Comparison of ENCODE assay signal across 1 cellular context in the genomic region with DNA sequence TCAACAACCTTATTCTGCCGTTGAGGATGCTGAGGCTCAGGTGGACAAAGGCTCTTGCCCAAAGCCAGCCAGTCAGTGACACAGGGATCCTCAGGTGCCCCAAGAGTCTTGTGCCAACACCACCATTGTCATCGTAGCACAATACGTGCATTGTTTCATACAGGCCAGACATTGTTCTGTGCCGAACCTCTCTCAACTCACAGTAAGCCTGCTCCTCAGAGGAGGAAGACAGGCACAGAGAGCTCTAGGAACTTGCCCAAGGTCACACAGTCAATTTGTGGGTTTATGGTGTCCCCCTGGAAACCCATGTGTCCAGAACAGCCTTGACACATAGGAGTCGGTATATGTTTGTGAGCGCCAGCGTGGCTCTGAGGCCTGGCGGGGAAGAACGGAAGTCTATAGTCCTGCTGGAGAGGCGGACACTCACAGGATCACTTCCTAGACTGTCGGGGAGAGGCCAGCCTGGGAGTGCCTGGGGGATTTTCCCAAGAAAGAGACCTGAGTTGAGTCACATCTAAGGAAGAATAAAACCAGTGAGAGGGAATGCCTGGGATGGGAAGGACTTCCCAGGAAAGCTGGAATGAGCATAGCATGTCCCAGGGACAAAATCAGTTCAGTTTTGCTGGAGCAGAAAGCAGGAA.
A peak's percentile ranks its signal among the peaks of the same experiment; 100 is the strongest.
TF ChIP-seq lines count a peak whose summit lies in the region.

No MANE protein-coding gene starts in this region.

TF ChIP-seq in HepG2, 621 proteins besides CTCF, POLR2A, EP300 and RAD21:
- TF ChIP-seq POLR2G (IDR thresholded peaks at IDR 0.05; ENCODE audit: low read depth, low read length) (no peak), GTF3A (CRISPR knock-in tag; conservative IDR thresholded peaks at IDR 0.05) (no peak), KDM2A (CRISPR knock-in tag; IDR thresholded peaks at IDR 0.05; ENCODE audit: borderline replicate concordance, low read depth) (0 out of 2 replicates have a peak, but pooled peaks have one; percentile 24), RCOR2 (CRISPR knock-in tag; IDR thresholded peaks at IDR 0.05) (peak; percentile 18; the same call in 1 of the 2 replicates), ZNF768 (CRISPR knock-in tag; IDR thresholded peaks at IDR 0.05) (peak; percentile 93), BHLHE40 (IDR thresholded peaks at IDR 0.05; ENCODE audit: low read length) (peak; percentile 18; the same call in 1 of the 2 replicates), ARNTL (CRISPR knock-in tag; IDR thresholded peaks at IDR 0.05) (no peak), ZMYM3 (CRISPR knock-in tag; IDR thresholded peaks at IDR 0.05) (peak; percentile 60), RNF2 (conservative IDR thresholded peaks at IDR 0.05; ENCODE audit: low read depth) (no peak), ZNF121 (CRISPR knock-in tag; IDR thresholded peaks at IDR 0.05) (no peak), ZNF33A (CRISPR knock-in tag; IDR thresholded peaks at IDR 0.05; ENCODE audit: borderline replicate concordance) (no peak), ATM (IDR thresholded peaks at IDR 0.05; ENCODE audit: borderline replicate concordance) (no peak), SOX6 (IDR thresholded peaks at IDR 0.05) (no peak), SOX6 (CRISPR knock-in tag; IDR thresholded peaks at IDR 0.05) (peak; percentile 72), GABPB1 (CRISPR knock-in tag; IDR thresholded peaks at IDR 0.05) (peak; percentile 28; the same call in 1 of the 2 replicates), ZNF33B (CRISPR knock-in tag; IDR thresholded peaks at IDR 0.05) (no peak), AGO2 (optimal IDR thresholded peaks at IDR 0.05; ENCODE audit: low read depth, low read length) (no peak), ZNF20 (CRISPR knock-in tag; IDR thresholded peaks at IDR 0.05) (no peak), KAT8 (CRISPR knock-in tag; IDR thresholded peaks at IDR 0.05) (peak; percentile 60), TBL1XR1 (IDR thresholded peaks at IDR 0.05; ENCODE audit: borderline replicate concordance, low read length, partially characterized antibody) (no peak), RBFOX2 (IDR thresholded peaks at IDR 0.05; ENCODE audit: low read depth, low read length) (no peak), ETV5 (CRISPR knock-in tag; IDR thresholded peaks at IDR 0.05; ENCODE audit: borderline replicate concordance) (peak; percentile 65; the same call in 1 of the 2 replicates), ZMYM2 (CRISPR knock-in tag; IDR thresholded peaks at IDR 0.05) (no peak), SAP130 (CRISPR knock-in tag; IDR thresholded peaks at IDR 0.05; ENCODE audit: low read depth) (peak; percentile 45), KDM5B (CRISPR knock-in tag; IDR thresholded peaks at IDR 0.05; ENCODE audit: borderline replicate concordance) (0 out of 2 replicates have a peak, but pooled peaks have one; percentile 23), SKI (IDR thresholded peaks at IDR 0.05; ENCODE audit: partially characterized antibody) (no peak), ZNF570 (CRISPR knock-in tag; IDR thresholded peaks at IDR 0.05; ENCODE audit: borderline replicate concordance) (no peak), ELF3 (CRISPR knock-in tag; IDR thresholded peaks at IDR 0.05) (peak; percentile 41; the same call in 1 of the 2 replicates), GABPA (IDR thresholded peaks at IDR 0.05; ENCODE audit: low read depth, low read length) (no peak), GABPA (CRISPR knock-in tag; IDR thresholded peaks at IDR 0.05; ENCODE audit: low read depth) (peak; percentile 27; the same call in 1 of the 2 replicates), AGO1 (IDR thresholded peaks at IDR 0.05; ENCODE audit: low read depth, low read length, poor library complexity, severe bottlenecking) (no peak), HDAC2 (CRISPR knock-in tag; IDR thresholded peaks at IDR 0.05) (peak; percentile 4; the same call in 1 of the 2 replicates), SOX5 (CRISPR knock-in tag; IDR thresholded peaks at IDR 0.05; ENCODE audit: borderline replicate concordance) (peak; percentile 88), SCMH1 (CRISPR knock-in tag; IDR thresholded peaks at IDR 0.05; ENCODE audit: borderline replicate concordance) (no peak), KLF12 (CRISPR knock-in tag; IDR thresholded peaks at IDR 0.05; ENCODE audit: borderline replicate concordance) (no peak), SOX13 (IDR thresholded peaks at IDR 0.05) (peak; percentile 70), SOX13 (CRISPR knock-in tag; conservative IDR thresholded peaks at IDR 0.05 in 1 of 2, IDR thresholded peaks at IDR 0.05 in 1 of 2) (peak in 1 of 2 experiments; percentile 90; a peak in 2 of 4 replicates), ZFX (CRISPR knock-in tag; IDR thresholded peaks at IDR 0.05; ENCODE audit: low read depth) (peak; percentile 50; the same call in 1 of the 2 replicates)
- TF ChIP-seq, protein P1, sequence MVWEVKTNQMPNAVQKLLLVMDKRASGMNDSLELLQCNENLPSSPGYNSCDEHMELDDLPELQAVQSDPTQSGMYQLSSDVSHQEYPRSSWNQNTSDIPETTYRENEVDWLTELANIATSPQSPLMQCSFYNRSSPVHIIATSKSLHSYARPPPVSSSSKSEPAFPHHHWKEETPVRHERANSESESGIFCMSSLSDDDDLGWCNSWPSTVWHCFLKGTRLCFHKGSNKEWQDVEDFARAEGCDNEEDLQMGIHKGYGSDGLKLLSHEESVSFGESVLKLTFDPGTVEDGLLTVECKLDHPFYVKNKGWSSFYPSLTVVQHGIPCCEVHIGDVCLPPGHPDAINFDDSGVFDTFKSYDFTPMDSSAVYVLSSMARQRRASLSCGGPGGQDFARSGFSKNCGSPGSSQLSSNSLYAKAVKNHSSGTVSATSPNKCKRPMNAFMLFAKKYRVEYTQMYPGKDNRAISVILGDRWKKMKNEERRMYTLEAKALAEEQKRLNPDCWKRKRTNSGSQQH (CRISPR knock-in tag; IDR thresholded peaks at IDR 0.05; ENCODE audit: low read depth), result no peak
- TF ChIP-seq, protein P2, sequence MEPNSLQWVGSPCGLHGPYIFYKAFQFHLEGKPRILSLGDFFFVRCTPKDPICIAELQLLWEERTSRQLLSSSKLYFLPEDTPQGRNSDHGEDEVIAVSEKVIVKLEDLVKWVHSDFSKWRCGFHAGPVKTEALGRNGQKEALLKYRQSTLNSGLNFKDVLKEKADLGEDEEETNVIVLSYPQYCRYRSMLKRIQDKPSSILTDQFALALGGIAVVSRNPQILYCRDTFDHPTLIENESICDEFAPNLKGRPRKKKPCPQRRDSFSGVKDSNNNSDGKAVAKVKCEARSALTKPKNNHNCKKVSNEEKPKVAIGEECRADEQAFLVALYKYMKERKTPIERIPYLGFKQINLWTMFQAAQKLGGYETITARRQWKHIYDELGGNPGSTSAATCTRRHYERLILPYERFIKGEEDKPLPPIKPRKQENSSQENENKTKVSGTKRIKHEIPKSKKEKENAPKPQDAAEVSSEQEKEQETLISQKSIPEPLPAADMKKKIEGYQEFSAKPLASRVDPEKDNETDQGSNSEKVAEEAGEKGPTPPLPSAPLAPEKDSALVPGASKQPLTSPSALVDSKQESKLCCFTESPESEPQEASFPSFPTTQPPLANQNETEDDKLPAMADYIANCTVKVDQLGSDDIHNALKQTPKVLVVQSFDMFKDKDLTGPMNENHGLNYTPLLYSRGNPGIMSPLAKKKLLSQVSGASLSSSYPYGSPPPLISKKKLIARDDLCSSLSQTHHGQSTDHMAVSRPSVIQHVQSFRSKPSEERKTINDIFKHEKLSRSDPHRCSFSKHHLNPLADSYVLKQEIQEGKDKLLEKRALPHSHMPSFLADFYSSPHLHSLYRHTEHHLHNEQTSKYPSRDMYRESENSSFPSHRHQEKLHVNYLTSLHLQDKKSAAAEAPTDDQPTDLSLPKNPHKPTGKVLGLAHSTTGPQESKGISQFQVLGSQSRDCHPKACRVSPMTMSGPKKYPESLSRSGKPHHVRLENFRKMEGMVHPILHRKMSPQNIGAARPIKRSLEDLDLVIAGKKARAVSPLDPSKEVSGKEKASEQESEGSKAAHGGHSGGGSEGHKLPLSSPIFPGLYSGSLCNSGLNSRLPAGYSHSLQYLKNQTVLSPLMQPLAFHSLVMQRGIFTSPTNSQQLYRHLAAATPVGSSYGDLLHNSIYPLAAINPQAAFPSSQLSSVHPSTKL (CRISPR knock-in tag; IDR thresholded peaks at IDR 0.05), result peak; percentile 18; the same call in 1 of the 2 replicates
- TF ChIP-seq, protein P3, sequence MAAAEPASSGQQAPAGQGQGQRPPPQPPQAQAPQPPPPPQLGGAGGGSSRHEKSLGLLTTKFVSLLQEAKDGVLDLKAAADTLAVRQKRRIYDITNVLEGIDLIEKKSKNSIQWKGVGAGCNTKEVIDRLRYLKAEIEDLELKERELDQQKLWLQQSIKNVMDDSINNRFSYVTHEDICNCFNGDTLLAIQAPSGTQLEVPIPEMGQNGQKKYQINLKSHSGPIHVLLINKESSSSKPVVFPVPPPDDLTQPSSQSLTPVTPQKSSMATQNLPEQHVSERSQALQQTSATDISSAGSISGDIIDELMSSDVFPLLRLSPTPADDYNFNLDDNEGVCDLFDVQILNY (CRISPR knock-in tag; conservative IDR thresholded peaks at IDR 0.05), result no peak
- TF ChIP-seq, protein P4, sequence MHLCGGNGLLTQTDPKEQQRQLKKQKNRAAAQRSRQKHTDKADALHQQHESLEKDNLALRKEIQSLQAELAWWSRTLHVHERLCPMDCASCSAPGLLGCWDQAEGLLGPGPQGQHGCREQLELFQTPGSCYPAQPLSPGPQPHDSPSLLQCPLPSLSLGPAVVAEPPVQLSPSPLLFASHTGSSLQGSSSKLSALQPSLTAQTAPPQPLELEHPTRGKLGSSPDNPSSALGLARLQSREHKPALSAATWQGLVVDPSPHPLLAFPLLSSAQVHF (CRISPR knock-in tag; IDR thresholded peaks at IDR 0.05), result no peak
- TF ChIP-seq, protein P5, sequence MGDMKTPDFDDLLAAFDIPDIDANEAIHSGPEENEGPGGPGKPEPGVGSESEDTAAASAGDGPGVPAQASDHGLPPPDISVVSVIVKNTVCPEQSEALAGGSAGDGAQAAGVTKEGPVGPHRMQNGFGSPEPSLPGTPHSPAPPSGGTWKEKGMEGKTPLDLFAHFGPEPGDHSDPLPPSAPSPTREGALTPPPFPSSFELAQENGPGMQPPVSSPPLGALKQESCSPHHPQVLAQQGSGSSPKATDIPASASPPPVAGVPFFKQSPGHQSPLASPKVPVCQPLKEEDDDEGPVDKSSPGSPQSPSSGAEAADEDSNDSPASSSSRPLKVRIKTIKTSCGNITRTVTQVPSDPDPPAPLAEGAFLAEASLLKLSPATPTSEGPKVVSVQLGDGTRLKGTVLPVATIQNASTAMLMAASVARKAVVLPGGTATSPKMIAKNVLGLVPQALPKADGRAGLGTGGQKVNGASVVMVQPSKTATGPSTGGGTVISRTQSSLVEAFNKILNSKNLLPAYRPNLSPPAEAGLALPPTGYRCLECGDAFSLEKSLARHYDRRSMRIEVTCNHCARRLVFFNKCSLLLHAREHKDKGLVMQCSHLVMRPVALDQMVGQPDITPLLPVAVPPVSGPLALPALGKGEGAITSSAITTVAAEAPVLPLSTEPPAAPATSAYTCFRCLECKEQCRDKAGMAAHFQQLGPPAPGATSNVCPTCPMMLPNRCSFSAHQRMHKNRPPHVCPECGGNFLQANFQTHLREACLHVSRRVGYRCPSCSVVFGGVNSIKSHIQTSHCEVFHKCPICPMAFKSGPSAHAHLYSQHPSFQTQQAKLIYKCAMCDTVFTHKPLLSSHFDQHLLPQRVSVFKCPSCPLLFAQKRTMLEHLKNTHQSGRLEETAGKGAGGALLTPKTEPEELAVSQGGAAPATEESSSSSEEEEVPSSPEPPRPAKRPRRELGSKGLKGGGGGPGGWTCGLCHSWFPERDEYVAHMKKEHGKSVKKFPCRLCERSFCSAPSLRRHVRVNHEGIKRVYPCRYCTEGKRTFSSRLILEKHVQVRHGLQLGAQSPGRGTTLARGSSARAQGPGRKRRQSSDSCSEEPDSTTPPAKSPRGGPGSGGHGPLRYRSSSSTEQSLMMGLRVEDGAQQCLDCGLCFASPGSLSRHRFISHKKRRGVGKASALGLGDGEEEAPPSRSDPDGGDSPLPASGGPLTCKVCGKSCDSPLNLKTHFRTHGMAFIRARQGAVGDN (CRISPR knock-in tag; IDR thresholded peaks at IDR 0.05), result peak; percentile 35
- TF ChIP-seq, protein P6, sequence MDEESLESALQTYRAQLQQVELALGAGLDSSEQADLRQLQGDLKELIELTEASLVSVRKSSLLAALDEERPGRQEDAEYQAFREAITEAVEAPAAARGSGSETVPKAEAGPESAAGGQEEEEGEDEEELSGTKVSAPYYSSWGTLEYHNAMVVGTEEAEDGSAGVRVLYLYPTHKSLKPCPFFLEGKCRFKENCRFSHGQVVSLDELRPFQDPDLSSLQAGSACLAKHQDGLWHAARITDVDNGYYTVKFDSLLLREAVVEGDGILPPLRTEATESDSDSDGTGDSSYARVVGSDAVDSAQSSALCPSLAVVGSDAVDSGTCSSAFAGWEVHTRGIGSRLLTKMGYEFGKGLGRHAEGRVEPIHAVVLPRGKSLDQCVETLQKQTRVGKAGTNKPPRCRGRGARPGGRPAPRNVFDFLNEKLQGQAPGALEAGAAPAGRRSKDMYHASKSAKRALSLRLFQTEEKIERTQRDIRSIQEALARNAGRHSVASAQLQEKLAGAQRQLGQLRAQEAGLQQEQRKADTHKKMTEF (CRISPR knock-in tag; IDR thresholded peaks at IDR 0.05), result peak; percentile 44; the same call in 1 of the 2 replicates
- TF ChIP-seq, protein P7, sequence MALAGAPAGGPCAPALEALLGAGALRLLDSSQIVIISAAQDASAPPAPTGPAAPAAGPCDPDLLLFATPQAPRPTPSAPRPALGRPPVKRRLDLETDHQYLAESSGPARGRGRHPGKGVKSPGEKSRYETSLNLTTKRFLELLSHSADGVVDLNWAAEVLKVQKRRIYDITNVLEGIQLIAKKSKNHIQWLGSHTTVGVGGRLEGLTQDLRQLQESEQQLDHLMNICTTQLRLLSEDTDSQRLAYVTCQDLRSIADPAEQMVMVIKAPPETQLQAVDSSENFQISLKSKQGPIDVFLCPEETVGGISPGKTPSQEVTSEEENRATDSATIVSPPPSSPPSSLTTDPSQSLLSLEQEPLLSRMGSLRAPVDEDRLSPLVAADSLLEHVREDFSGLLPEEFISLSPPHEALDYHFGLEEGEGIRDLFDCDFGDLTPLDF (CRISPR knock-in tag; IDR thresholded peaks at IDR 0.05), result no peak
- TF ChIP-seq, protein P8, sequence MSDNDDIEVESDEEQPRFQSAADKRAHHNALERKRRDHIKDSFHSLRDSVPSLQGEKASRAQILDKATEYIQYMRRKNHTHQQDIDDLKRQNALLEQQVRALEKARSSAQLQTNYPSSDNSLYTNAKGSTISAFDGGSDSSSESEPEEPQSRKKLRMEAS (IDR thresholded peaks at IDR 0.05), result peak; percentile 26; the same call in 1 of the 2 replicates
- TF ChIP-seq, protein P9, sequence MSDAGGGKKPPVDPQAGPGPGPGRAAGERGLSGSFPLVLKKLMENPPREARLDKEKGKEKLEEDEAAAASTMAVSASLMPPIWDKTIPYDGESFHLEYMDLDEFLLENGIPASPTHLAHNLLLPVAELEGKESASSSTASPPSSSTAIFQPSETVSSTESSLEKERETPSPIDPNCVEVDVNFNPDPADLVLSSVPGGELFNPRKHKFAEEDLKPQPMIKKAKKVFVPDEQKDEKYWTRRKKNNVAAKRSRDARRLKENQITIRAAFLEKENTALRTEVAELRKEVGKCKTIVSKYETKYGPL (CRISPR knock-in tag; IDR thresholded peaks at IDR 0.05), result no peak
TF ChIP-seq in HepG2: peak in this region for 21.
